8 cellular contexts compared by ENCODE assay signal in the genomic region with DNA sequence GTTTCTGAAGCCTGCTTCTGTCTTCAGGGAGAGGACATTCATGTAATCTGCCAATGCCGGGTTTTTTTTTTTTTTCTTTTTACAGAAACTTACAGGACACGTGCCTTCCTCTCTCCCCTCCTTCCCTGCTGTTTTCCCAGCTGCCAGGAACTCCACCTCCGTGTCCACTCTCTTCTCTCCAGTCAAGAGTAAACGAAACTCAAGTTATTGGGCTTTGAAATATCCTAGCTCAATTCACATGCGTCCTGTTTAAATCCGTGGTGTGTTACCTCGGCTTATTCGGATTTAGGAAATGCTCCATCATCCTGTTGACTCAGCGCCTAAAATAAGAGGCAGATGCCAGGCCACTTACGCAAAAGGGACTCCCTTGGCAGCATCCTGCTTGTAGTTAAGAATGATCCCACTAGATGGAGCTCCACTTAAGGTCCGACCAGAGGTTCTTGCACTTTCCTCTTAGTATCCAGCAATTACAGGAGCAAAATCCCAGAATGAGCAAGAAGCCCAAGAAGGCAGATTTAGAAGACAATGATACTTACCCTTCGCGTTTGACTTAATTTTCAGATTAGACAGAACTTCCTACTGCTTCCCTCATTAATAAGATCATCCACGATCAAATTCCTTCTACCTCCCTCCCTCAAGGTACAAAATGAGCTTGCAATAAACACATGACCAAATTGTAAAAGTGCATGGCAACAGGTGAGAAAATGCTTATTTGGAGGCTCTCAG.
DNase-seq lines count a peak whose midpoint lies in the region; ATAC-seq and TF ChIP-seq lines count a peak whose summit lies in the region.

No MANE protein-coding gene starts in this region.

- H3K4me3 ChIP-seq in MG63 (peak overlapping the region; percentile 21), fibroblast of the aortic adventitia (ENCODE audit: low read depth, low read length) (peak overlapping the region; percentile 65), testis (peak overlapping the region in 1 of 2 donors; percentile 42)

- DNase-seq in Ammon's horn (ENCODE audit: low spot score) = peak; percentile 95
- peak; percentile 79 for DNase-seq in MG63
- DNase-seq in RWPE1 (ENCODE audit: low spot score) = peak; percentile 77
- DNase-seq in activated effector memory CD4-positive, alpha-beta T cell treated with Interleukin-2 at 50 U/mL for 16 hours = peak; percentile 24
- peak; percentile 99 for DNase-seq in fibroblast of the aortic adventitia (ENCODE audit: low read depth)
- DNase-seq in naive thymus-derived CD8-positive, alpha-beta T cell = peak in 9 of 10 donors; percentile 24 to 74 (median 62)
- DNase-seq in testis = peak; percentile 87

- H3K27ac ChIP-seq in RWPE1 (peak overlapping the region; percentile 28; the same call in 1 of the 2 replicates), testis (peak overlapping the region; percentile 60 to 63)

- H3K9me3 ChIP-seq in MG63 (peaks cover 10% of the 10 kb centered on the region), testis (no peaks in the 10 kb centered on the region)

- WGBS in testis, 2 donors = 2 to 3% methylated on average over 14 of the region's 14 CpGs

- CTCF ChIA-PET in RWPE1 (lab: Yijun Ruan, JAX) = interaction anchor here (0.6 to 1.4 kb wide), 7 partner anchors 9 to 340 kb away, joined by 3 to 7 read pairs (median 6); no protein-coding TSS in a partner anchor

- peaks cover 0 to 9% (median 4%) of the 10 kb centered on the region in 3 donors for H3K36me3 Mint-ChIP-seq in naive thymus-derived CD8-positive, alpha-beta T cell

- peak overlapping the region in 1 of 10 donors; percentile 4 for H3K4me3 Mint-ChIP-seq in naive thymus-derived CD8-positive, alpha-beta T cell

- intact Hi-C loops in testis (cut with DNase I; ENCODE audit: low total_unique reads) = no loop called here

- H3K27me3 Mint-ChIP-seq in naive thymus-derived CD8-positive, alpha-beta T cell = peaks cover 0 to 7% (median 0%) of the 10 kb centered on the region in 5 donors

- H3K27ac Mint-ChIP-seq in naive thymus-derived CD8-positive, alpha-beta T cell = peak overlapping the region in 1 of 10 donors; percentile 1

- H3K36me3 ChIP-seq in MG63 = no peaks in the 10 kb centered on the region
- no peaks in the 10 kb centered on the region for H3K36me3 ChIP-seq in testis (ENCODE audit: low read depth, missing control alignments)

- TF ChIP-seq CTCF in RWPE1 (conservative IDR thresholded peaks at IDR 0.05; ENCODE audit: low read depth) (peak; percentile 85), fibroblast of the aortic adventitia (IDR thresholded peaks at IDR 0.05; ENCODE audit: insufficient read depth, low read length) (peak; percentile 87), testis (IDR thresholded peaks at IDR 0.05) (peak; percentile 78 to 84 (median 82))

- POLR2A ChIA-PET in RWPE1 (lab: Yijun Ruan, JAX; ENCODE audit: low non-redundant PET) = no interaction called here
- POLR2A ChIA-PET in naive thymus-derived CD8-positive, alpha-beta T cell (lab: Charles Lee) = interaction anchor here (0.6 to 1.7 kb wide), 4 partner anchors 8 to 289 kb away, joined by 3 to 5 read pairs (median 3); a partner anchor contains a TSS

- TF ChIP-seq POLR2A in testis (IDR thresholded peaks at IDR 0.05) = no peak

- H3K4me1 ChIP-seq in testis = no peaks in the 10 kb centered on the region

- H3K27me3 ChIP-seq in MG63 (no peaks in the 10 kb centered on the region), testis (no peaks in the 10 kb centered on the region)

- peak; percentile 47 for ATAC-seq in GM19438 (IDR thresholded peaks at IDR 0.05; ENCODE audit: low read depth, unreplicated experiment)
- peak; percentile 38 to 48 for ATAC-seq in naive thymus-derived CD8-positive, alpha-beta T cell

- peaks cover 0 to 20% (median 7%) of the 10 kb centered on the region in 9 donors for H3K9me3 Mint-ChIP-seq in naive thymus-derived CD8-positive, alpha-beta T cell

- H3K4me1 Mint-ChIP-seq in naive thymus-derived CD8-positive, alpha-beta T cell = peaks cover 13 to 22% (median 19%) of the 10 kb centered on the region in 4 donors

Comparison
In these comparisons a context has a peak if more than half of its experiments do, and no peak if none do; other contexts are left out.
1. DNase-seq: peak in every context shown above with its lines; median percentile 99 in fibroblast of the aortic adventitia; 95 in Ammon's horn; 87 in testis; 79 in MG63; 77 in RWPE1; 62 in naive thymus-derived CD8-positive, alpha-beta T cell; 24 in activated effector memory CD4-positive, alpha-beta T cell treated with Interleukin-2 at 50 U/mL for 16 hours.